16 cellular contexts compared by ENCODE assay signal in the genomic region with DNA sequence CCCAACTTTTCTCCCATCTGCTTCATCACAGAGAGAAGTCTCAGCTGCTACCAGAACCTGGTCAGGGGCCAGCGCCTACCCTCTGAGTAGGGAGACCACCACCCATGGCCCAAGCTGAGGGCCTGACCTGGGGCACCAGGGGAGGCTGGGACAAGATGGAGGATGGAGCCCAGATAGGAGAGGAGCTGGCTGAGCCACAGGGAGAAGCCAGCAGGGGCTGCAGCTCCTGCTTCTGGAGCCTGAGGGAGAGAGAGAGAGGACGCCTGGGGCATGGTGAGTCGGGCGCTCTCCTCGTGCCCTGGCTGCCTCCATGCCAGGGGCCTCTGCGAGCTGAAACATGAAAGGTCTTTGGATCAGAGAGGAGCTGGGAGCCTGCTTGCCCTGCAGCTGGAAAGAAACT. TPM values are rescaled to one million over a fixed set of nuclear protein-coding genes. Genes with fewer than 3 reads are reported as not detected.
A peak's percentile ranks its signal among the peaks of the same experiment; 100 is the strongest.
DNase-seq lines count a peak whose midpoint lies in the region; ATAC-seq lines count a peak whose summit lies in the region.
"Had no signal": no experiment of that assay in that cellular context is flagged by ENCODE, and none has a peak within 500 bp of the region (broad histone marks: within the 10 kb centered on the region; RNA-seq: fewer than 3 reads in every experiment).

No MANE protein-coding gene starts in this region.

- peak; percentile 3 for DNase-seq in activated naive CD4-positive, alpha-beta T cell treated with anti-CD3 and anti-CD28 coated beads, Interleukin-2, amount 10 ng/mL, durations not matched to agents 7 days and 5 days
- no peak for DNase-seq in activated naive CD4-positive, alpha-beta T cell treated with anti-CD3 and anti-CD28 coated beads for 36 hours
- DNase-seq in T-helper 17 cell (no peak), islet precursor cell (peak; percentile 41), SHP77 (lab: John Stamatoyannopoulos, UW) (no peak), GF-D8 (lab: John Stamatoyannopoulos, UW) (no peak)
- DNase-seq: Calu3, EL had no signal

- H3K9me3 ChIP-seq in T-helper 17 cell (ENCODE audit: control insufficient read depth, low read length, poor library complexity, severe bottlenecking) = no peaks in the 10 kb centered on the region
- H3K9me3 ChIP-seq: BLaER1 treated with 17β-estradiol and CSF1 and Interleukin-3, amounts not matched to agents 10 nM and 100 nM; HAP-1 had no signal

- no peak overlapping the region for H3K27ac Mint-ChIP-seq in activated naive CD4-positive, alpha-beta T cell treated with anti-CD3 and anti-CD28 coated beads, Interleukin-2, amount 10 ng/mL, durations not matched to agents 7 days and 5 days
- H3K27ac Mint-ChIP-seq in activated naive CD4-positive, alpha-beta T cell treated with anti-CD3 and anti-CD28 coated beads for 36 hours = no peak overlapping the region
- H3K27ac Mint-ChIP-seq in T-helper 17 cell = peak overlapping the region; percentile 56
- H3K27ac Mint-ChIP-seq: B cell; CD8-positive, alpha-beta T cell had no signal

- no peaks in the 10 kb centered on the region for H3K36me3 Mint-ChIP-seq in activated naive CD4-positive, alpha-beta T cell treated with anti-CD3 and anti-CD28 coated beads, Interleukin-2, amount 10 ng/mL, durations not matched to agents 7 days and 5 days
- H3K36me3 Mint-ChIP-seq in activated naive CD4-positive, alpha-beta T cell treated with anti-CD3 and anti-CD28 coated beads for 36 hours (ENCODE audit: low read depth) = no peaks in the 10 kb centered on the region
- peaks cover 2% of the 10 kb centered on the region for H3K36me3 Mint-ChIP-seq in T-helper 17 cell (ENCODE audit: low read depth)
- H3K36me3 Mint-ChIP-seq: CD8-positive, alpha-beta T cell had no signal

- CTCF ChIA-PET in activated naive CD4-positive, alpha-beta T cell treated with anti-CD3 and anti-CD28 coated beads, Interleukin-2, amount 10 ng/mL, durations not matched to agents 7 days and 5 days (lab: Charles Lee) = no interaction called here
- CTCF ChIA-PET in activated naive CD4-positive, alpha-beta T cell treated with anti-CD3 and anti-CD28 coated beads for 36 hours (lab: Charles Lee) = no interaction called here

- H3K9me3 Mint-ChIP-seq in activated naive CD4-positive, alpha-beta T cell treated with anti-CD3 and anti-CD28 coated beads, Interleukin-2, amount 10 ng/mL, durations not matched to agents 7 days and 5 days = no peaks in the 10 kb centered on the region
- no peaks in the 10 kb centered on the region for H3K9me3 Mint-ChIP-seq in activated naive CD4-positive, alpha-beta T cell treated with anti-CD3 and anti-CD28 coated beads for 36 hours
- H3K9me3 Mint-ChIP-seq: CD8-positive, alpha-beta T cell had no signal

- intact Hi-C loops in activated naive CD4-positive, alpha-beta T cell treated with anti-CD3 and anti-CD28 coated beads for 36 hours (cut with micrococcal nuclease) = loop anchor here (5.0 kb wide), 2 partner anchors 163 to 528 kb away; no protein-coding TSS in a partner anchor

- H3K4me1 Mint-ChIP-seq in activated naive CD4-positive, alpha-beta T cell treated with anti-CD3 and anti-CD28 coated beads, Interleukin-2, amount 10 ng/mL, durations not matched to agents 7 days and 5 days = no peaks in the 10 kb centered on the region
- H3K4me1 Mint-ChIP-seq in activated naive CD4-positive, alpha-beta T cell treated with anti-CD3 and anti-CD28 coated beads for 36 hours (ENCODE audit: low read depth) = no peaks in the 10 kb centered on the region
- peaks cover 8% of the 10 kb centered on the region for H3K4me1 Mint-ChIP-seq in T-helper 17 cell
- H3K4me1 Mint-ChIP-seq: B cell had no signal

- no peak for ATAC-seq in T-helper 17 cell
- ATAC-seq: CD8-positive, alpha-beta T cell had no signal

- H3K4me3 Mint-ChIP-seq in activated naive CD4-positive, alpha-beta T cell treated with anti-CD3 and anti-CD28 coated beads, Interleukin-2, amount 10 ng/mL, durations not matched to agents 7 days and 5 days = no peak overlapping the region
- no peak overlapping the region for H3K4me3 Mint-ChIP-seq in activated naive CD4-positive, alpha-beta T cell treated with anti-CD3 and anti-CD28 coated beads for 36 hours
- no peak overlapping the region for H3K4me3 Mint-ChIP-seq in T-helper 17 cell
- H3K4me3 Mint-ChIP-seq: B cell; CD8-positive, alpha-beta T cell had no signal

- peaks cover 48% of the 10 kb centered on the region for H3K27me3 Mint-ChIP-seq in activated naive CD4-positive, alpha-beta T cell treated with anti-CD3 and anti-CD28 coated beads, Interleukin-2, amount 10 ng/mL, durations not matched to agents 7 days and 5 days
- H3K27me3 Mint-ChIP-seq in activated naive CD4-positive, alpha-beta T cell treated with anti-CD3 and anti-CD28 coated beads for 36 hours (ENCODE audit: low read depth) = peaks cover 6% of the 10 kb centered on the region
- H3K27me3 Mint-ChIP-seq in T-helper 17 cell = peaks cover 40% of the 10 kb centered on the region

RNA-seq across cellular contexts. Expression of a gene that starts 1.4 kb away (rescaled TPM):
- not detected for total RNA-seq in activated naive CD4-positive, alpha-beta T cell treated with anti-CD3 and anti-CD28 coated beads for 36 hours
- total RNA-seq in T-helper 17 cell = under 1 TPM in 1 of 2 donors, not detected in 1; 0.18 TPM
- total RNA-seq: A172; B cell; Calu3; CD8-positive, alpha-beta T cell; G401; H1; HT-29 had no signal

Comparison
In these comparisons a context has a peak if more than half of its experiments do, and no peak if none do; other contexts are left out.
1. DNase-seq: peak in activated naive CD4-positive, alpha-beta T cell treated with anti-CD3 and anti-CD28 coated beads, Interleukin-2, amount 10 ng/mL, durations not matched to agents 7 days and 5 days (single experiment) and islet precursor cell (single experiment); none in activated naive CD4-positive, alpha-beta T cell treated with anti-CD3 and anti-CD28 coated beads for 36 hours (single experiment), T-helper 17 cell (0 of 3), SHP77 (0 of 2) and GF-D8 (single experiment).